ENCODE assay signal across 13 cellular contexts in the genomic region with DNA sequence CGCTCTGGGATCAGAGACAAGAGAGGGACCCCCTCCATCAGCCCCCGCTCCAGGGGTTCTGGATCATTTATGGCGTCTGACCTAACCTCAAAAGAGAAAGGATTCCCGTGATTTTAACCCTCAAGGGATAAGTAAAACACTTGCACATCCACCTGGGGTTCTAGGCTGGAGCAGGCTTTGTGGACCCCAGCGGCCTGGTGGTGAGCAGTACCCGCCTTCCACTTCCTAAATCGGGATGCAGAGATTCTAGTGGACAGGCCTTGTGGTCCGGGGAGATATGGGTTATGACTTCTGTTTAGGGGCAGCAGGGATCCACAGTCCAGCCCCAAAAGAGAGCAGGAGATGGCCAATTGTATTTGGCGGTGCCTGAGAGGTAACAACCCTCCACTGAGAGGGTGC. TPM values are rescaled to one million over a fixed set of nuclear protein-coding genes. Genes with fewer than 3 reads are reported as not detected.
DNase-seq lines count a peak whose midpoint lies in the region; ATAC-seq and TF ChIP-seq lines count a peak whose summit lies in the region.
"Had no signal": no experiment of that assay in that cellular context is flagged by ENCODE, and none has a peak within 500 bp of the region (broad histone marks: within the 10 kb centered on the region; RNA-seq: fewer than 3 reads in every experiment).

No MANE protein-coding gene starts in this region.

- WGBS in hepatocyte (ENCODE audit: low lambda C conversion rate, missing lambda C conversion rate): 59% methylated on average over 9 of the region's 9 CpGs
- no CpG with 5 or more reads among the region's 9 CpGs for WGBS in trophoblast cell (ENCODE audit: extremely low coverage, insufficient coverage, insufficient read length)

- no peak overlapping the region for H2AK5ac ChIP-seq in trophoblast cell (ENCODE audit: low read length)

- no peak overlapping the region for H3K4ac ChIP-seq in trophoblast cell (ENCODE audit: low read depth, low read length)

- peak overlapping the region; percentile 44; the same call in 1 of the 2 replicates for H3K27ac ChIP-seq in VCaP
- no peak overlapping the region for H3K27ac ChIP-seq in hepatocyte
- H3K27ac ChIP-seq in trophoblast cell (ENCODE audit: low read depth, low read length): no peak overlapping the region
- H3K27ac ChIP-seq: KMS-11 had no signal

- no peak overlapping the region for H3K18ac ChIP-seq in trophoblast cell (ENCODE audit: low read length)

- no peak overlapping the region for H4K8ac ChIP-seq in trophoblast cell (ENCODE audit: low read depth, low read length)

- H4K12ac ChIP-seq in trophoblast cell (ENCODE audit: low read depth, low read length): no peak overlapping the region

- H3K23ac ChIP-seq in trophoblast cell (ENCODE audit: low read length): no peak overlapping the region

- no peak overlapping the region for H2BK12ac ChIP-seq in trophoblast cell (ENCODE audit: low read length)

- H3K14ac ChIP-seq in trophoblast cell (ENCODE audit: low read length): no peak overlapping the region

- H4K20me1 ChIP-seq in hepatocyte (ENCODE audit: insufficient read depth, poor library complexity, severe bottlenecking): no peaks in the 10 kb centered on the region

- TF ChIP-seq CTCF in VCaP (conservative IDR thresholded peaks at IDR 0.05) (no peak), hepatocyte (IDR thresholded peaks at IDR 0.05; ENCODE audit: poor library complexity) (no peak)

- H3K27me3 ChIP-seq in hepatocyte: peaks cover 28% of the 10 kb centered on the region
- peaks cover 27% of the 10 kb centered on the region for H3K27me3 ChIP-seq in trophoblast cell (ENCODE audit: insufficient read depth, low read length)

- H3K4me2 ChIP-seq in hepatocyte: peak overlapping the region; percentile 86
- peak overlapping the region; percentile 86 for H3K4me2 ChIP-seq in trophoblast cell (ENCODE audit: low read length)
- H3K4me2 ChIP-seq: KMS-11 had no signal

- no peaks in the 10 kb centered on the region for H3K79me1 ChIP-seq in trophoblast cell (ENCODE audit: low read length)

- H2BK5ac ChIP-seq in trophoblast cell (ENCODE audit: low read depth, low read length, poor library complexity): no peak overlapping the region

- DNase-seq in hepatocyte (ENCODE audit: low spot score): no peak
- DNase-seq in trophoblast cell: no peak
- no peak for DNase-seq in NCI-H2227 treated with DMSO at 0.1 percent for 48 hours (lab: John Stamatoyannopoulos, UW)
- no peak for DNase-seq in NCI-H2196 (lab: John Stamatoyannopoulos, UW; ENCODE audit: unreplicated experiment)
- DNase-seq: activated CD4-positive, alpha-beta T cell treated with anti-CD3 and anti-CD28 coated beads for 48 hours; SIG-M5; stimulated activated naive CD4-positive, alpha-beta T cell treated with Interleukin-2 at 50 U/mL for 16 hours had no signal

- no peaks in the 10 kb centered on the region for H3K9me2 ChIP-seq in hepatocyte (replicated peaks; ENCODE audit: insufficient read depth)

- no peaks in the 10 kb centered on the region for H3K79me2 ChIP-seq in hepatocyte
- H3K79me2 ChIP-seq in trophoblast cell (ENCODE audit: control insufficient read depth, insufficient read depth, low read length, poor library complexity): no peaks in the 10 kb centered on the region

- no peak overlapping the region for H2BK120ac ChIP-seq in trophoblast cell (ENCODE audit: insufficient read depth, low read length, poor library complexity)

- H3K9ac ChIP-seq in ES-I3 (ENCODE audit: low read depth, low read length): peak overlapping the region; percentile 66
- no peak overlapping the region for H3K9ac ChIP-seq in trophoblast cell (ENCODE audit: low read length)
- H3K9ac ChIP-seq: KMS-11 had no signal

- peaks cover 8% of the 10 kb centered on the region for H3K4me1 ChIP-seq in ES-I3 (ENCODE audit: insufficient read depth, low read length)
- peaks cover 16% of the 10 kb centered on the region for H3K4me1 ChIP-seq in hepatocyte (ENCODE audit: insufficient read depth)
- peaks cover 8 to 20% of the 10 kb centered on the region in 2 experiments for H3K4me1 ChIP-seq in trophoblast cell (ENCODE audit: control insufficient read depth in 1 of 2, insufficient read depth in 2 of 2, low read length in 2 of 2)

- H4K91ac ChIP-seq in trophoblast cell (ENCODE audit: low read depth, low read length): no peak overlapping the region

- H2AFZ ChIP-seq in hepatocyte (no peak overlapping the region), trophoblast cell (ENCODE audit: insufficient read depth, low read length, poor library complexity) (no peak overlapping the region)

- H3K36me3 ChIP-seq in ES-I3 (ENCODE audit: insufficient read depth, low read length): no peaks in the 10 kb centered on the region
- no peaks in the 10 kb centered on the region for H3K36me3 ChIP-seq in hepatocyte (replicated peaks; ENCODE audit: insufficient read depth, low read depth)
- H3K36me3 ChIP-seq in trophoblast cell (ENCODE audit: control insufficient read depth in 1 of 2, insufficient read depth in 2 of 2, low read length in 2 of 2): no peaks in the 10 kb centered on the region

- ATAC-seq in GM18870 (IDR thresholded peaks at IDR 0.05; ENCODE audit: unreplicated experiment) (no peak), GM19395 (IDR thresholded peaks at IDR 0.05; ENCODE audit: unreplicated experiment) (no peak)
- ATAC-seq: activated naive CD4-positive, alpha-beta T cell treated with anti-CD3 and anti-CD28 coated beads, Interleukin-2, amount 50 U/mL, for 72 hours had no signal

- H3K4me3 ChIP-seq in hepatocyte (no peak overlapping the region), trophoblast cell (ENCODE audit: low read depth, low read length) (no peak overlapping the region)

- H3K9me3 ChIP-seq in ES-I3 (ENCODE audit: control insufficient read depth, insufficient read depth, low read length) (no peaks in the 10 kb centered on the region), hepatocyte (ENCODE audit: low read depth) (no peaks in the 10 kb centered on the region), trophoblast cell (ENCODE audit: insufficient read depth, low read depth, low read length) (peaks cover 6% of the 10 kb centered on the region)

RNA-seq across cellular contexts. Expression of a gene that starts 0.7 kb away (rescaled TPM):
- 1.5 and 1.6 TPM in 2 replicates for total RNA-seq in hepatocyte
- polyA plus RNA-seq in hepatocyte: 2.0 and 2.1 TPM in 2 replicates
- 0.58 and 0.64 TPM in 2 replicates for polyA plus RNA-seq in trophoblast cell (2013)
